Comparison of ENCODE assay signal across 8 cellular contexts in the genomic region with DNA sequence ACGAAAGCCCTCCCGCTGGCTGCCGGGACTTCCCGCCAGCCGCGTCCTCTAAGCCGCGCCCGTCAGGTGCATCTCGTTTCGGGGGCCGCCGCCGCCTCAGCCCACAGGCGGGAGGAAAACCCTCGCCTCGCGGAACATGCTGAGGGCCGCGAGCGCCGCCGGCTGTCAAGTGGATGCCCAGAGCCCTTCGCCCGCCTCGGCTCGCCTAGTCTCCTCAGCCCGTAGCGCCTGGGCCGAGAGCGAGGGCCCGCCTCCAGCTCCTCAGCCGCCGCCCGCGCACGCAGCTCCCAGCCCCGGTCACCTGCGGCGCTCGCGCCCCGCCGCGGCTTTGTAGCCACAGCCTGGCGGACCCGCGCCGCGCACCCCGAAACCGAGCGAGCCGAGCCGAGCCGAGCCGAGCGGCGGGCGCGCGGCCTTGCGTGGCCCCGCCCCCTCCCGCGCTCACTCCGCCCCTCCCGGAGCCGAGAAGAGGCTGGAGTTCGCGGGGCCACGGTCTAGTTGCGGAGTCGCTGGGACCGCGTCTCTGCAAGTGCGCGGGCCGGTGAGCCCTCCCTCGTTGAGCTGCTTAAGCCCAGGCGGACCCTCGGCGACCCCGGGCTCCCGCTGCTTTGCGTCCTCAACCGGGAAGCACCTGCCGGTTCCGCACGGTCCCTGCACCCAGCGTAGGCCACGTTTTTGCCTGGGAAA. TPM values are rescaled to one million over a fixed set of nuclear protein-coding genes. Genes with fewer than 3 reads are reported as not detected.
DNase-seq lines count a peak whose midpoint lies in the region; ATAC-seq, FAIRE-seq and TF ChIP-seq lines count a peak whose summit lies in the region.

Gene EML5, minus strand, starts transcription at position 382 of the 687 bp plus-strand sequence. CDS start 450 bp downstream, outside the sequence.

- H3K4me2 ChIP-seq in A549: peak within 1 kb of the TSS; percentile 74
- H3K4me2 ChIP-seq in keratinocyte (ENCODE audit: control insufficient read depth, extremely low read depth, insufficient read depth, low read depth, low read length): peak within 1 kb of the TSS; percentile 89

- TF ChIP-seq CTCF in A549 (IDR thresholded peaks at IDR 0.05) (peak; percentile 37; the same call in 2 of the 3 replicates), keratinocyte (optimal IDR thresholded peaks at IDR 0.05 in 1 of 3, IDR thresholded peaks at IDR 0.05 in 1 of 3, conservative IDR thresholded peaks at IDR 0.05 in 1 of 3; ENCODE audit: extremely low read depth in 1 of 3, insufficient read depth in 2 of 3, low read length in 3 of 3) (peak; percentile 28 to 68 (median 39))

- FAIRE-seq in A549 (lab: Jason Lieb, UNC) (no peak), keratinocyte (lab: Jason Lieb, UNC) (no peak)

- TF ChIP-seq POLR2A in A549 (IDR thresholded peaks at IDR 0.05; ENCODE audit: low read length): peak; percentile 46; the same call in 1 of the 2 replicates

- under 1% methylated on average over 38 of the region's 92 CpGs for WGBS in A549 (ENCODE audit: missing lambda C conversion rate)

- H3K9me3 ChIP-seq in A549 (no peaks in the 10 kb centered on the region), keratinocyte (ENCODE audit: control insufficient read depth, low read depth, low read length) (no peaks in the 10 kb centered on the region)

- CTCF ChIA-PET in A549 (lab: Yijun Ruan, JAX): interaction anchor here (0.6 to 2.4 kb wide), 20 partner anchors 13 to 230 kb away, joined by 3 to 19 read pairs (median 4); partner anchors contain the start of gene TTC8

- TF ChIP-seq EP300 in A549 (IDR thresholded peaks at IDR 0.05): no peak

- H3K9me1 ChIP-seq in keratinocyte (ENCODE audit: control insufficient read depth, extremely low read depth, insufficient read depth, low read length): no peaks in the 10 kb centered on the region

- no peaks in the 10 kb centered on the region for H4K20me1 ChIP-seq in keratinocyte (ENCODE audit: control insufficient read depth, extremely low read depth, insufficient read depth, low read length)

- H3K27ac ChIP-seq in A549 (peak within 1 kb of the TSS; percentile 62 to 81), keratinocyte (ENCODE audit: control insufficient read depth, insufficient read depth, low read length) (no peak within 1 kb of the TSS)

- POLR2A ChIA-PET in A549 (lab: Yijun Ruan, JAX): interaction anchor here (1.6 kb wide), 1 partner anchor 32 kb away, joined by 12 read pairs; the partner anchor contains the start of gene TTC8

- dilution Hi-C loops in keratinocyte (cut with MboI; ENCODE audit: extremely low pct_ligation_motif_present, low sequenced_read_pairs): no loop called here

- peak in 1 of 2 experiments; percentile 58; a peak in 3 of 5 replicates for TF ChIP-seq RAD21 in A549 (conservative IDR thresholded peaks at IDR 0.05 in 1 of 2, IDR thresholded peaks at IDR 0.05 in 1 of 2)

- peak; percentile 94 to 96 for ATAC-seq in A549
- peak; percentile 89 for ATAC-seq in GM18517 (IDR thresholded peaks at IDR 0.05; ENCODE audit: unreplicated experiment)
- peak; percentile 85 for ATAC-seq in HG03066 (IDR thresholded peaks at IDR 0.05; ENCODE audit: low read depth, unreplicated experiment)

- peak within 1 kb of the TSS; percentile 62 for H3K4me3 ChIP-seq in A549
- peak within 1 kb of the TSS; percentile 55 to 80 (median 68) for H3K4me3 ChIP-seq in keratinocyte (ENCODE audit: control insufficient read depth in 2 of 3, extremely low read depth in 1 of 3, insufficient read depth in 2 of 3, low read depth in 1 of 3, low read length in 3 of 3)

- peaks cover 5% of the 10 kb centered on the region for H3K27me3 ChIP-seq in keratinocyte (ENCODE audit: control insufficient read depth, extremely low read depth, insufficient read depth, low read length)

- peak within 1 kb of the TSS; percentile 71 for H3K9ac ChIP-seq in keratinocyte (ENCODE audit: control insufficient read depth, extremely low read depth, insufficient read depth, low read length)

- no peaks in the 10 kb centered on the region for H3K79me2 ChIP-seq in keratinocyte (ENCODE audit: control insufficient read depth, insufficient read depth, low read length)

- H2AFZ ChIP-seq in keratinocyte (ENCODE audit: control insufficient read depth, low read length): peak within 1 kb of the TSS; percentile 90

- H3K36me3 ChIP-seq in keratinocyte (ENCODE audit: control insufficient read depth in 2 of 2, extremely low read depth in 1 of 2, insufficient read depth in 2 of 2, low read length in 2 of 2): no peaks in the 10 kb centered on the region

- H3K4me1 ChIP-seq in A549 (0 out of 3 replicates have a peak, but pooled peaks cover 5% of the 10 kb centered on the region), keratinocyte (ENCODE audit: control insufficient read depth, extremely low read depth, insufficient read depth, low read length) (peaks cover 4% of the 10 kb centered on the region)

- DNase-seq in A549 (ENCODE audit: low read depth in 1 of 2, low spot score in 1 of 2): peak; percentile 54 to 63
- peak; percentile 88 for DNase-seq in NCI-H2171 treated with DMSO at 0.1 percent for 48 hours (lab: John Stamatoyannopoulos, UW)
- DNase-seq in activated CD4-positive, CD25-positive, alpha-beta regulatory T cell (lab: John Stamatoyannopoulos, UW): peak; percentile 56 to 68 (median 62)
- DNase-seq in central memory CD4-positive, alpha-beta T cell: peak; percentile 83
- DNase-seq in keratinocyte (ENCODE audit: low read depth, low spot score): no peak
- DNase-seq in stimulated activated CD4-positive, alpha-beta T cell treated with anti-CD3 and anti-CD28 coated beads, Interleukin-12 subunit alpha, Interleukin-12 subunit beta, amount 100 ng/mL, for 4 hours: peak; percentile 82

TF ChIP-seq in A549, 52 proteins besides CTCF, POLR2A, EP300 and RAD21 (continues in another document):
- TF ChIP-seq NPAS2 (CRISPR knock-in tag; IDR thresholded peaks at IDR 0.05; ENCODE audit: borderline replicate concordance): no peak
- TF ChIP-seq NFE2L2 (conservative IDR thresholded peaks at IDR 0.05; ENCODE audit: low read length): no peak
- no peak for TF ChIP-seq CEBPB (IDR thresholded peaks at IDR 0.05)
- peak; percentile 70 for TF ChIP-seq MAX (IDR thresholded peaks at IDR 0.05)
- TF ChIP-seq ZSCAN20 (CRISPR knock-in tag; IDR thresholded peaks at IDR 0.05): no peak
- no peak for TF ChIP-seq MAZ (IDR thresholded peaks at IDR 0.05; ENCODE audit: borderline replicate concordance, low read depth, low read length)
- no peak for TF ChIP-seq BHLHE40 (IDR thresholded peaks at IDR 0.05; ENCODE audit: low read depth, low read length)
- peak; percentile 30; the same call in 1 of the 2 replicates for TF ChIP-seq CBX8 (IDR thresholded peaks at IDR 0.05)
- no peak for TF ChIP-seq ZC3H11A (IDR thresholded peaks at IDR 0.05)
- TF ChIP-seq POLR2AphosphoS2 (conservative IDR thresholded peaks at IDR 0.05; ENCODE audit: low read length): no peak
- no peak for TF ChIP-seq ZNF302 (CRISPR knock-in tag; IDR thresholded peaks at IDR 0.05)
- no peak for TF ChIP-seq MYC (IDR thresholded peaks at IDR 0.05; ENCODE audit: borderline replicate concordance, low read length)
- TF ChIP-seq HOXB13 (CRISPR knock-in tag; IDR thresholded peaks at IDR 0.05; ENCODE audit: low read depth): no peak
- peak; percentile 90 for TF ChIP-seq RNF2 (IDR thresholded peaks at IDR 0.05; ENCODE audit: borderline replicate concordance, low read depth)
- TF ChIP-seq CHD4 (IDR thresholded peaks at IDR 0.05; ENCODE audit: borderline replicate concordance): no peak
- no peak for TF ChIP-seq ZFP36 (IDR thresholded peaks at IDR 0.05; ENCODE audit: borderline replicate concordance, partially characterized antibody)
- no peak for TF ChIP-seq CHD2 (IDR thresholded peaks at IDR 0.05; ENCODE audit: low read length, partially characterized antibody)
- TF ChIP-seq JUN (IDR thresholded peaks at IDR 0.05): peak in 1 of 2 experiments; percentile 53; a peak in 3 of 5 replicates

RNA-seq across cellular contexts. Expression of gene EML5, which starts in this region (rescaled TPM):
- polyA plus RNA-seq in A549 (2011; rRNA removed) (0.40 and 0.62 TPM in 2 replicates), A549 (2017; fragmentation: RNase III; extraction: RNeasy Plus Mini Kit Qiagen cat#74134 plus additional on column Dnase treatment) (0.44 to 0.86 TPM (median 0.54 TPM) in 3 replicates), keratinocyte (0.60 to 2.0 TPM (median 1.4 TPM) in 3 replicates)
- polyA plus RNA-seq in A549 (2012; cell fraction: cytosol; rRNA removed): 0.04 and 0.14 TPM in 2 replicates
- polyA plus RNA-seq in A549 (2012; cell fraction: nucleus; rRNA removed): 0.05 and 0.34 TPM in 2 replicates
- 0.83 and 0.88 TPM in 2 replicates for polyA minus RNA-seq in A549 (2011; rRNA and poly(A)+ RNA removed)
- polyA plus RNA-seq in keratinocyte (2011; ENCODE audit: low read depth): 2.4 TPM
- 0.65 and 1.1 TPM in 2 replicates for polyA plus RNA-seq in keratinocyte (2011; cell fraction: cytosol; rRNA removed)
- 2.9 and 3.5 TPM in 2 replicates for polyA plus RNA-seq in keratinocyte (2011; cell fraction: nucleus; rRNA removed)
- 1.0 and 2.0 TPM in 2 replicates for polyA plus RNA-seq in keratinocyte (2012; ENCODE audit: low replicate concordance)
- polyA minus RNA-seq in keratinocyte: 0.89 to 5.4 TPM (median 1.3 TPM) in 3 replicates
- polyA minus RNA-seq in keratinocyte (2011; cell fraction: cytosol; rRNA and poly(A)+ RNA removed): 3.3 TPM
- polyA minus RNA-seq in keratinocyte (2011; cell fraction: nucleus; rRNA and poly(A)+ RNA removed): 6.8 and 15.4 TPM in 2 replicates

Comparison
In these comparisons a context has a peak if more than half of its experiments do, and no peak if none do; other contexts are left out.
1. Peak in DNase-seq, ATAC-seq, H3K4me3 ChIP-seq, H3K27ac ChIP-seq and H3K4me2 ChIP-seq in A549; RNA of the gene not detected or under 1 TPM.